Comparison of ENCODE assay signal across 1 cellular context in the genomic region with DNA sequence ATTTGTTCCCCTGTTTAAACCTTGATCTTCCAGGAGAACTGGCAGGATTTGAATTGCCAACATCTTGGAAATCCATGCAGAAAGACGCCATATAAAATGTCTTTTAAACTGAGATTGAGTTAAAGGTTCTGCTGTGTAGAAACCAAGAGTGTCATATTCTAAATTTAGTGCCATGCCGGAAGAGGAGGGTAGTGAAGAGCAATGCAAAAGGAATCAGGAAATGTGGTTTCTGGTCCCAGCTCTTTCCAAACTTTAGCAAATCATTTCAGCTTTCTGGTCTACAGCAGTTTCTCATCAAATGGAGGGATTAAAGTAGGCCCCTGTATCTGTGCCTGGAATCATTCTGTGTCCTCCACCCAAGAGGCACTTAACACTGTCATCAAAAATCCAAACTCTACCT.
TF ChIP-seq lines count a peak whose summit lies in the region.

No MANE protein-coding gene starts in this region.

TF ChIP-seq in SK-N-SH, 30 proteins besides CTCF, POLR2A, EP300 and RAD21 (continued from another document):
- TF ChIP-seq, protein P1, sequence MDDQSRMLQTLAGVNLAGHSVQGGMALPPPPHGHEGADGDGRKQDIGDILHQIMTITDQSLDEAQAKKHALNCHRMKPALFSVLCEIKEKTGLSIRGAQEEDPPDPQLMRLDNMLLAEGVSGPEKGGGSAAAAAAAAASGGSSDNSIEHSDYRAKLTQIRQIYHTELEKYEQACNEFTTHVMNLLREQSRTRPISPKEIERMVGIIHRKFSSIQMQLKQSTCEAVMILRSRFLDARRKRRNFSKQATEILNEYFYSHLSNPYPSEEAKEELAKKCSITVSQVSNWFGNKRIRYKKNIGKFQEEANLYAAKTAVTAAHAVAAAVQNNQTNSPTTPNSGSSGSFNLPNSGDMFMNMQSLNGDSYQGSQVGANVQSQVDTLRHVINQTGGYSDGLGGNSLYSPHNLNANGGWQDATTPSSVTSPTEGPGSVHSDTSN (IDR thresholded peaks at IDR 0.05), result 0 out of 2 replicates have a peak, but pooled peaks have one; percentile 25
- peak; percentile 87 for TF ChIP-seq ELF1 (IDR thresholded peaks at IDR 0.05)
- peak; percentile 90; the same call in 1 of the 2 replicates for TF ChIP-seq MEF2A (IDR thresholded peaks at IDR 0.05; ENCODE audit: borderline replicate concordance, low read depth)
- no peak for TF ChIP-seq TAF1 (IDR thresholded peaks at IDR 0.05; ENCODE audit: borderline replicate concordance, low read depth, low read length)
- TF ChIP-seq TCF12 (IDR thresholded peaks at IDR 0.05), result peak; percentile 27; the same call in 1 of the 2 replicates
- TF ChIP-seq FOSL2 (IDR thresholded peaks at IDR 0.05; ENCODE audit: borderline replicate concordance, low read depth), result peak; percentile 48
- TF ChIP-seq RXRA (IDR thresholded peaks at IDR 0.05; ENCODE audit: borderline replicate concordance, low read depth), result no peak
